In the genomic region with DNA sequence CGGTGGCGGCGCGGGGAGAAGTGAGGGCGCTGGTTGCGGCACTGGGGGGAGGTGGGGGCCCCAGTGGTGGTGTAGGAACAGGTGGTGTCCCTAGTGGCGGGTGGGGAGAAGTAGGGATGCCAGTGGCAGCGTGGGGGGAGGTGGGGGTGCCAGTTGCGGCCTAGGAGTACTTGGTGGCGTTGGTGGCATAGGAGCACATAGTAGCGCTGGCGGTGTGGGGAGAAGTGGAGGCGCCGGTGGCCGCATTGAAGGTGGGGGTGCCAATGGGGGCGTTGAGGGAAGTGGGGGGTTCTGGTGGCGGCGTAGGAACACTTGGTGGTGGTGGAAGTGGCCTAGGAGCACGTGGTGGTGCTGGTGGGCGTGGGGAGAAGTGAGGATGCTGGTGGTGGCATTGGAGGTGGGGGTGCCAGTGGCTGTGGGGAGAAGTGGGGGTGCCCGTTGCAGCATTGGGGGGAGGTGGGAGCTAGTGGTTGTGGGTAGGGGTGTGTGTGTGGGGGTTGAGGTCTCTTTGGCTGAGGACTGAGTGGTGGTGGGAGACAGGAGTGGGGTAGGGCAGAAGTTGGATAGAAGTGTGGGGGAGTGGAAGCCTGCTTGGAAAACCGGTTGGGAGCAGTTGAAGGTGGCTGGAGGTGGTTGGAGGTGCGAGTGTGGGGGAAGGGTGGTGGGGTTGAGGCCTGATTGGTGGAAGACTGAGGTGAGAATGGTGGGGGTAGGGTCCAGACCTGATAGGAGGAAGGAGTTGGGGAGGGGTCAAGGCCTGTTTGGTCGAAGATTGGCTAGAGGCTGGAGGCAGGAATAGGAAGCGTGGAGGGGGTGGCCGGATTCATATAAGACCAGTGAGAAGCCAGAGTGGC, we compare ENCODE assay signal across 19 cellular contexts. TPM values are rescaled to one million over a fixed set of nuclear protein-coding genes. Genes with fewer than 3 reads are reported as not detected.
DNase-seq lines count a peak whose midpoint lies in the region; ATAC-seq and TF ChIP-seq lines count a peak whose summit lies in the region.
"Had no signal": no experiment of that assay in that cellular context is flagged by ENCODE, and none has a peak within 500 bp of the region (broad histone marks: within the 10 kb centered on the region; RNA-seq: fewer than 3 reads in every experiment).

No MANE protein-coding gene starts in this region.

- H3K27ac Mint-ChIP-seq in CD8-positive, alpha-beta T cell, result peak overlapping the region; percentile 70
- H3K27ac Mint-ChIP-seq in activated CD8-positive, alpha-beta T cell treated with anti-CD3 and anti-CD28 coated beads, Interleukin-2, amount 10 ng/mL, durations not matched to agents 7 days and 5 days, result peak overlapping the region; percentile 34
- H3K27ac Mint-ChIP-seq: dendritic cell treated with granulocyte-macrophage colony-stimulating factor and Interleukin-4, amounts not matched to agents 40 ng/mL and 50 ng/mL, for 4 days had no signal

- no peaks in the 10 kb centered on the region for H3K27me3 Mint-ChIP-seq in CD8-positive, alpha-beta T cell (ENCODE audit: low read depth)
- no peaks in the 10 kb centered on the region for H3K27me3 Mint-ChIP-seq in activated CD8-positive, alpha-beta T cell treated with anti-CD3 and anti-CD28 coated beads, Interleukin-2, amount 10 ng/mL, durations not matched to agents 7 days and 5 days (ENCODE audit: low read depth)
- H3K27me3 Mint-ChIP-seq: dendritic cell treated with granulocyte-macrophage colony-stimulating factor and Interleukin-4, amounts not matched to agents 40 ng/mL and 50 ng/mL, for 4 days had no signal

- peaks cover 15% of the 10 kb centered on the region for H3K36me3 ChIP-seq in CD8-positive, alpha-beta T cell (ENCODE audit: insufficient read depth, low read length)
- peaks cover 0 to 41% of the 10 kb centered on the region in 2 donors for H3K36me3 ChIP-seq in left lung
- H3K36me3 ChIP-seq: brain microvascular endothelial cell, ovary had no signal

- peaks cover 11% of the 10 kb centered on the region for H3K4me1 Mint-ChIP-seq in CD8-positive, alpha-beta T cell (ENCODE audit: low read depth)
- peaks cover 8% of the 10 kb centered on the region for H3K4me1 Mint-ChIP-seq in activated CD8-positive, alpha-beta T cell treated with anti-CD3 and anti-CD28 coated beads, Interleukin-2, amount 10 ng/mL, durations not matched to agents 7 days and 5 days (ENCODE audit: low read depth)

- no peak overlapping the region for H3K4me3 Mint-ChIP-seq in CD8-positive, alpha-beta T cell
- H3K4me3 Mint-ChIP-seq in activated CD8-positive, alpha-beta T cell treated with anti-CD3 and anti-CD28 coated beads, Interleukin-2, amount 10 ng/mL, durations not matched to agents 7 days and 5 days, result no peak overlapping the region
- H3K4me3 Mint-ChIP-seq: dendritic cell treated with granulocyte-macrophage colony-stimulating factor and Interleukin-4, amounts not matched to agents 40 ng/mL and 50 ng/mL, for 4 days had no signal

- no peaks in the 10 kb centered on the region for H3K27me3 ChIP-seq in CD8-positive, alpha-beta T cell (ENCODE audit: insufficient read depth, low read length)
- H3K27me3 ChIP-seq in left lung, result no peaks in the 10 kb centered on the region
- H3K27me3 ChIP-seq: brain microvascular endothelial cell, ovary, right lobe of liver had no signal

- DNase-seq in CD8-positive, alpha-beta T cell, result peak in 1 of 7 experiments; percentile 26
- DNase-seq in ELF-1 (ENCODE audit: low read depth, low spot score) (peak; percentile 76), iPS-NIHi7 (ENCODE audit: extremely low spot score) (peak; percentile 37), superior temporal gyrus (ENCODE audit: extremely low spot score) (no peak), left lung (no peak)
- DNase-seq in activated CD8-positive, alpha-beta T cell treated with anti-CD3 and anti-CD28 coated beads, Interleukin-2, amount 10 ng/mL, durations not matched to agents 7 days and 5 days, result no peak
- DNase-seq: brain microvascular endothelial cell, COR-L47, EL, erythroblast, HCEC 1CT, NCI-H1092, NCI-H2081, NCI-H510A treated with DMSO at 0.1 percent for 48 hours, ovary, right lobe of liver had no signal

- CTCF ChIA-PET in CD8-positive, alpha-beta T cell (lab: Charles Lee), result no interaction called here
- CTCF ChIA-PET in activated CD8-positive, alpha-beta T cell treated with anti-CD3 and anti-CD28 coated beads, Interleukin-2, amount 10 ng/mL, durations not matched to agents 7 days and 5 days (lab: Charles Lee), result no interaction called here

- H3K4me1 ChIP-seq in CD8-positive, alpha-beta T cell (ENCODE audit: insufficient read depth, low read length), result peaks cover 4% of the 10 kb centered on the region
- no peaks in the 10 kb centered on the region for H3K4me1 ChIP-seq in left lung
- H3K4me1 ChIP-seq: right lobe of liver had no signal

- H3K27ac ChIP-seq in CD8-positive, alpha-beta T cell (ENCODE audit: low read depth, low read length), result no peak overlapping the region
- H3K27ac ChIP-seq in left lung, result no peak overlapping the region
- H3K27ac ChIP-seq: brain microvascular endothelial cell, ovary, right lobe of liver had no signal

- TF ChIP-seq CTCF in CD8-positive, alpha-beta T cell (IDR thresholded peaks at IDR 0.05), result no peak
- no peak for TF ChIP-seq CTCF in left lung (IDR thresholded peaks at IDR 0.05)

- peaks cover 35% of the 10 kb centered on the region for H3K36me3 Mint-ChIP-seq in CD8-positive, alpha-beta T cell
- H3K36me3 Mint-ChIP-seq in activated CD8-positive, alpha-beta T cell treated with anti-CD3 and anti-CD28 coated beads, Interleukin-2, amount 10 ng/mL, durations not matched to agents 7 days and 5 days (ENCODE audit: low read depth), result peaks cover 42% of the 10 kb centered on the region

- no peaks in the 10 kb centered on the region for H3K9me3 Mint-ChIP-seq in CD8-positive, alpha-beta T cell
- no peaks in the 10 kb centered on the region for H3K9me3 Mint-ChIP-seq in activated CD8-positive, alpha-beta T cell treated with anti-CD3 and anti-CD28 coated beads, Interleukin-2, amount 10 ng/mL, durations not matched to agents 7 days and 5 days (ENCODE audit: insufficient read depth)
- H3K9me3 Mint-ChIP-seq: dendritic cell treated with granulocyte-macrophage colony-stimulating factor and Interleukin-4, amounts not matched to agents 40 ng/mL and 50 ng/mL, for 4 days had no signal

- intact Hi-C loops in CD8-positive, alpha-beta T cell (cut with DNase I, micrococcal nuclease), result no loop called here
- intact Hi-C loops in left lung (cut with DNase I), result no loop called here

- no peaks in the 10 kb centered on the region for H3K9me3 ChIP-seq in CD8-positive, alpha-beta T cell (ENCODE audit: low read length)
- H3K9me3 ChIP-seq in left lung, result no peaks in the 10 kb centered on the region
- H3K9me3 ChIP-seq: ovary, right lobe of liver had no signal

- no peak overlapping the region for H3K4me3 ChIP-seq in CD8-positive, alpha-beta T cell (ENCODE audit: low read depth, low read length)
- no peak overlapping the region for H3K4me3 ChIP-seq in left lung
- H3K4me3 ChIP-seq: ovary, right lobe of liver had no signal

- POLR2A ChIA-PET in CD8-positive, alpha-beta T cell (lab: Charles Lee), result no interaction called here
- POLR2A ChIA-PET in activated CD8-positive, alpha-beta T cell treated with anti-CD3 and anti-CD28 coated beads, Interleukin-2, amount 10 ng/mL, durations not matched to agents 7 days and 5 days (lab: Charles Lee), result no interaction called here

- no peak for ATAC-seq in CD8-positive, alpha-beta T cell
- ATAC-seq in activated CD8-positive, alpha-beta T cell treated with anti-CD3 and anti-CD28 coated beads, Interleukin-2, amount 10 ng/mL, durations not matched to agents 7 days and 5 days, result no peak
- ATAC-seq in HG03378 (IDR thresholded peaks at IDR 0.05; ENCODE audit: unreplicated experiment) (no peak), left lung (no peak)

RNA-seq across cellular contexts. Expression of gene GCNA, which starts 1.1 kb away (rescaled TPM):
- 1 to 10 TPM; 2.5 to 3.9 TPM for total RNA-seq in CD8-positive, alpha-beta T cell
- 1 to 10 TPM; 6.5 to 6.6 TPM for total RNA-seq in activated CD8-positive, alpha-beta T cell treated with anti-CD3 and anti-CD28 coated beads, Interleukin-2, amount 10 ng/mL, durations not matched to agents 7 days and 5 days
- 1 to 10 TPM in 1 of 2 donors, under 1 TPM in 1; 0.64 to 3.2 TPM for total RNA-seq in left lung

RNA-seq across cellular contexts. Expression of gene CXCR3, which starts 38.9 kb away (rescaled TPM):
- 10 to 100 TPM; 86.1 to 95.8 TPM for total RNA-seq in CD8-positive, alpha-beta T cell
- 100 to 1,000 TPM; 141 to 145 TPM for total RNA-seq in activated CD8-positive, alpha-beta T cell treated with anti-CD3 and anti-CD28 coated beads, Interleukin-2, amount 10 ng/mL, durations not matched to agents 7 days and 5 days
- total RNA-seq in left lung, result 1 to 10 TPM in 1 of 2 donors, under 1 TPM in 1; 0.50 to 1.7 TPM
- total RNA-seq: urinary bladder had no signal

RNA-seq across cellular contexts. Expression of gene OGT, which starts 46.5 kb away (rescaled TPM):
- total RNA-seq in CD8-positive, alpha-beta T cell, result 100 to 1,000 TPM; 295 to 297 TPM
- 100 to 1,000 TPM; 252 to 264 TPM for total RNA-seq in activated CD8-positive, alpha-beta T cell treated with anti-CD3 and anti-CD28 coated beads, Interleukin-2, amount 10 ng/mL, durations not matched to agents 7 days and 5 days
- 100 to 1,000 TPM; 117 to 118 TPM for total RNA-seq in left lung

Comparison
In these comparisons a context has a peak if more than half of its experiments do, and no peak if none do; other contexts are left out.
1. DNase-seq: peak in ELF-1 (single experiment) and iPS-NIHi7 (single experiment); none in activated CD8-positive, alpha-beta T cell treated with anti-CD3 and anti-CD28 coated beads, Interleukin-2, amount 10 ng/mL, durations not matched to agents 7 days and 5 days (single experiment), superior temporal gyrus (single experiment) and left lung (0 of 2).
2. RNA of gene CXCR3, which starts 38.9 kb away (total RNA-seq): 141 to 145 TPM in activated CD8-positive, alpha-beta T cell treated with anti-CD3 and anti-CD28 coated beads, Interleukin-2, amount 10 ng/mL, durations not matched to agents 7 days and 5 days and 86.1 to 95.8 TPM in CD8-positive, alpha-beta T cell; 0.50 to 1.7 TPM in left lung; every median in the first group is over 10 times any median in the second.